Comparison of ENCODE assay signal across 9 cellular contexts in the genomic region with DNA sequence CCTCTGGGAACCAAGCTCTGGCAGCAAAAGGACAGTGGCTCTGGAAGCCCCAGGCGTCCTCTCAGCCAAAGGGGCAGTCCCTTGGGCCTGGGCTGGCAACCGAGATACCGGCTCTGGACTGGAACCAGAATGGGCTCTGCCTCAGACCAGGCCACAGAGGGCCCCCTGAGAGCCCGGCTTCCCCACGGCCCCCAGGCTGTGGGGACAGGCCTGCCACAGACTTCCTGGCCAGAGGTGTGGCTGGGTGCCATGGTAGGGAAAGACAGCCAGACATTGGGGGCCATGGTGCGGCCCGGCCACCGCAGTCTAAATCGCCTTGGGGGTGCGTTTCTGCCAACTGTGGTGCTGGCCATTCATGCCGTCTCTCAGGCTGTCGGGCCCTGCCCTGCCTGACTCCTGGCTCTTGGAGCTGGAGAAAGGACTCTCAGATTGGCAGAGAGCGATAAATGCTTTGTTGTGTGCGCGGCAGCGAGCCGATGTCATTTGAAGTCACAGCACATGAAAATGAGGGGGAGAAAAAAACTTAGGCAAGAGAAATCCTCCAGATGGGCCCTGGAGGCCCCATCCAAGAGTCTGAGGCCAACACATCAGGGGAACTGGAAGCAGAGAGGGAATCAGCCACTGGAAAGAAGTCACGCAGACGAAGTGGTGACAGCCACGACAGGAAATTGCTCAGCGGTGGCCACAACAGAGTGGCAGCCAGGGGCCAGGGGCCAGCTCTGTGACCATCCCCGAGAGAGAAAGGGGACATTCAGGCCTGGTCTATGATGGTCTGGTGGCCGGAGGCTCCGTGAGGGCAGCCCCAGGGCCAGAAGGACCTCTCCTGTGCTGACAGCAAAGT. TPM values are rescaled to one million over a fixed set of nuclear protein-coding genes. Genes with fewer than 3 reads are reported as not detected.
A peak's percentile ranks its signal among the peaks of the same experiment; 100 is the strongest.
DNase-seq lines count a peak whose midpoint lies in the region; ATAC-seq and TF ChIP-seq lines count a peak whose summit lies in the region.
"Had no signal": no experiment of that assay in that cellular context is flagged by ENCODE, and none has a peak within 500 bp of the region (broad histone marks: within the 10 kb centered on the region; RNA-seq: fewer than 3 reads in every experiment).

No MANE protein-coding gene starts in this region.

- peak overlapping the region; percentile 8; the same call in 1 of the 2 replicates for H3K4me3 ChIP-seq in WI38 (ENCODE audit: low read depth, low read length)
- H3K4me3 ChIP-seq in heart left ventricle, result peak overlapping the region in 1 of 12 donors; percentile 5
- peak overlapping the region; percentile 31 for H3K4me3 ChIP-seq in psoas muscle

- H3K36me3 ChIP-seq in heart left ventricle, result peaks cover 0 to 12% (median 0%) of the 10 kb centered on the region in 9 donors
- H3K36me3 ChIP-seq in psoas muscle (ENCODE audit: insufficient read depth in 1 of 2, low read depth in 1 of 2), result no peaks in the 10 kb centered on the region

- TF ChIP-seq POLR2A in heart left ventricle (IDR thresholded peaks at IDR 0.05) (no peak), erythroblast (IDR thresholded peaks at IDR 0.05; ENCODE audit: low read length) (no peak)

- DNase-seq in GF-D8 (lab: John Stamatoyannopoulos, UW) (peak; percentile 41), heart left ventricle (peak in 4 of 5 donors; percentile 56 to 73 (median 66)), psoas muscle (peak; percentile 70 to 83), NCI-H2107 (lab: John Stamatoyannopoulos, UW) (no peak), NCI-H2171 treated with DMSO at 0.1 percent for 48 hours (lab: John Stamatoyannopoulos, UW) (no peak), erythroblast (lab: John Stamatoyannopoulos, UW) (no peak)
- DNase-seq: stimulated activated CD4-positive, alpha-beta T cell treated with anti-CD3 and anti-CD28 coated beads, Interleukin-1b, Interleukin-23, amount 100 ng/mL, for 48 hours had no signal

- no peaks in the 10 kb centered on the region for H3K27me3 ChIP-seq in heart left ventricle
- H3K27me3 ChIP-seq in psoas muscle (ENCODE audit: insufficient read depth in 3 of 3, low read length in 2 of 3), result no peaks in the 10 kb centered on the region

- intact Hi-C loops in heart left ventricle (cut with DNase I), result loop anchor here in 3 of 10 donors (1.0 to 2.0 kb wide), 3 partner anchors 25 to 31 kb away; partner anchors contain the start of genes MPND (in 1 of the 3) and SH3GL1 (in 1 of the 3)
- intact Hi-C loops in psoas muscle (cut with DNase I), result no loop called here

- peak; percentile 9 to 40 (median 25) for ATAC-seq in heart left ventricle
- peak in 3 of 4 donors; percentile 18 to 31 (median 28) for ATAC-seq in psoas muscle
- no peak for ATAC-seq in HG03280 (IDR thresholded peaks at IDR 0.05; ENCODE audit: unreplicated experiment)

- H3K27ac ChIP-seq in heart left ventricle (peak overlapping the region; percentile 72 to 94 (median 82)), psoas muscle (peak overlapping the region; percentile 85)

- no peak for TF ChIP-seq CTCF in WI38 (IDR thresholded peaks at IDR 0.05; ENCODE audit: low read depth, low read length)
- TF ChIP-seq CTCF in heart left ventricle (IDR thresholded peaks at IDR 0.05), result no peak
- no peak for TF ChIP-seq CTCF in psoas muscle (IDR thresholded peaks at IDR 0.05)

- H3K9me3 ChIP-seq in heart left ventricle (no peaks in the 10 kb centered on the region), psoas muscle (no peaks in the 10 kb centered on the region)

- H3K4me1 ChIP-seq in heart left ventricle (peaks cover 24 to 96% (median 83%) of the 10 kb centered on the region in 12 donors), psoas muscle (peaks cover 98% of the 10 kb centered on the region)

- WGBS in heart left ventricle, 4 donors, result 28 to 51% (median 43%) methylated on average over 19 to 24 of the region's 24 CpGs
- 12 to 19% (median 13%) methylated on average over 23 to 24 of the region's 24 CpGs for WGBS in psoas muscle, 3 donors

RNA-seq across cellular contexts. Expression of gene SH3GL1, which starts 26.5 kb away (rescaled TPM):
- total RNA-seq in heart left ventricle, result 10 to 100 TPM; 14.4 to 43.6 (median 22.2) TPM
- 10 to 100 TPM; 17.3 to 43.3 TPM for polyA plus RNA-seq in heart left ventricle
- 10 to 100 TPM; 16.0 to 26.6 (median 21.6) TPM for total RNA-seq in psoas muscle
- polyA plus RNA-seq in psoas muscle, result 10 to 100 TPM; 18.2 to 85.6 (median 27.1) TPM

RNA-seq across cellular contexts. Expression of gene CHAF1A, which starts 28.6 kb away (rescaled TPM):
- total RNA-seq in heart left ventricle (10 to 100 TPM in 1 of 9 donors, 1 to 10 TPM in 8; 3.0 to 10.7 (median 5.5) TPM), psoas muscle (10 to 100 TPM in 1 of 4 donors, 1 to 10 TPM in 3; 5.6 to 10.3 (median 7.7) TPM)
- polyA plus RNA-seq in heart left ventricle (1 to 10 TPM; 2.9 to 5.6 TPM), psoas muscle (10 to 100 TPM in 1 of 3 donors, 1 to 10 TPM in 2; 5.9 to 12.8 (median 6.4) TPM)

RNA-seq across cellular contexts. Expression of gene MPND, which starts 30.5 kb away (rescaled TPM):
- 10 to 100 TPM in 7 of 9 donors, 1 to 10 TPM in 2; 8.2 to 23.7 (median 19.0) TPM for total RNA-seq in heart left ventricle
- polyA plus RNA-seq in heart left ventricle, result 10 to 100 TPM; 14.4 to 21.9 TPM
- 10 to 100 TPM; 10.3 to 16.4 (median 13.2) TPM for total RNA-seq in psoas muscle
- polyA plus RNA-seq in psoas muscle, result 10 to 100 TPM in 1 of 3 donors, 1 to 10 TPM in 2; 7.4 to 12.4 (median 9.7) TPM

RNA-seq across cellular contexts. Expression of gene STAP2, which starts 35.2 kb away (rescaled TPM):
- total RNA-seq in heart left ventricle (10 to 100 TPM in 1 of 9 donors, 1 to 10 TPM in 6, under 1 TPM in 2; 0.67 to 14.2 (median 2.1) TPM), psoas muscle (1 to 10 TPM in 2 of 4 donors, under 1 TPM in 2; 0.60 to 3.7 (median 1.2) TPM)
- polyA plus RNA-seq in heart left ventricle (1 to 10 TPM; 1.1 to 1.9 TPM), psoas muscle (1 to 10 TPM in 1 of 3 donors, under 1 TPM in 2; 0.31 to 1.2 (median 0.53) TPM)

Comparison
In these comparisons a context has a peak if more than half of its experiments do, and no peak if none do; other contexts are left out.
1. DNase-seq: peak in GF-D8 (single experiment), heart left ventricle (4 of 5) and psoas muscle (2 of 2); none in NCI-H2107 (single experiment), NCI-H2171 treated with DMSO at 0.1 percent for 48 hours (single experiment) and erythroblast (0 of 2).